8 cellular contexts compared by ENCODE assay signal in genomic region chr7:45111298-45112223, GRCh38.
DNase-seq lines count a peak whose midpoint lies in the region; ATAC-seq and TF ChIP-seq lines count a peak whose summit lies in the region.

TSS of gene TBRG4 (minus strand) at chr7:45111697. CDS start at chr7:45109237, 2,460 bp downstream.

- CTCF ChIA-PET in GM10248 (lab: Yijun Ruan, JAX): interaction anchor here (1.0 to 1.5 kb wide), 6 partner anchors 16 to 255 kb away, joined by 3 to 7 read pairs (median 6); no protein-coding TSS in a partner anchor

- TF ChIP-seq CTCF in GM10248 (IDR thresholded peaks at IDR 0.05; ENCODE audit: control extremely low read depth, extremely low read depth, low read depth, missing control alignments) (peak; percentile 27), NB4 (IDR thresholded peaks at IDR 0.05; ENCODE audit: low read depth, low read length) (peak; percentile 53)

- H3K27ac ChIP-seq in SK-N-MC: peak within 1 kb of the TSS; percentile 91

- DNase-seq in GM10248 (ENCODE audit: extremely low spot score) (peak; percentile 95), NB4 (ENCODE audit: low read depth) (peak; percentile 99), SK-N-MC (ENCODE audit: low read depth, low spot score) (peak; percentile 57), germinal center (ENCODE audit: low spot score) (peak; percentile 91), non-pigmented ciliary epithelial cell (ENCODE audit: low read depth) (peak; percentile 54), superior temporal gyrus (ENCODE audit: extremely low spot score) (peak; percentile 96)
- peak; percentile 96 for DNase-seq in activated naive CD4-positive, alpha-beta T cell treated with anti-CD3 and anti-CD28 coated beads, Interleukin-2, amount 50 U/mL, for 16 hours

- H3K36me3 ChIP-seq in SK-N-MC (ENCODE audit: insufficient read depth, low read length): peaks cover 29% of the 10 kb centered on the region

- ATAC-seq in HG02571 (IDR thresholded peaks at IDR 0.05; ENCODE audit: unreplicated experiment): peak; percentile 87

- H3K9ac ChIP-seq in SK-N-MC (ENCODE audit: insufficient read length): peak within 1 kb of the TSS; percentile 94

- TF ChIP-seq POLR2A in NB4 (IDR thresholded peaks at IDR 0.05; ENCODE audit: extremely low read depth, insufficient read length): peak; percentile 99

- no peaks in the 10 kb centered on the region for H3K9me3 ChIP-seq in SK-N-MC (ENCODE audit: low read depth, low read length)

- POLR2A ChIA-PET in GM10248 (lab: Yijun Ruan, JAX): interaction anchor here (0.6 to 1.2 kb wide), 2 partner anchors 25 to 83 kb away, joined by 3 to 4 read pairs; no protein-coding TSS in a partner anchor

- H3K4me3 ChIP-seq in NB4 (ENCODE audit: low read depth, low read length) (peak within 1 kb of the TSS; percentile 95), SK-N-MC (peak within 1 kb of the TSS; percentile 81)

Comparison
In these comparisons a context has a peak if more than half of its experiments do, and no peak if none do; other contexts are left out.
1. Peak in every context shown above with its lines: DNase-seq, ATAC-seq, H3K4me3 ChIP-seq and H3K27ac ChIP-seq.